19 cellular contexts compared by ENCODE assay signal in genomic region chr7:107029061-107029763, GRCh38. TPM values are rescaled to one million over a fixed set of nuclear protein-coding genes. Genes with fewer than 3 reads are reported as not detected.
A peak's percentile ranks its signal among the peaks of the same experiment; 100 is the strongest.
DNase-seq lines count a peak whose midpoint lies in the region; ATAC-seq, FAIRE-seq and TF ChIP-seq lines count a peak whose summit lies in the region.
"Had no signal": no experiment of that assay in that cellular context is flagged by ENCODE, and none has a peak within 500 bp of the region (broad histone marks: within the 10 kb centered on the region; RNA-seq: fewer than 3 reads in every experiment).

No MANE protein-coding gene starts in this region.

- H3K27ac Mint-ChIP-seq in CD8-positive, alpha-beta memory T cell: no peak overlapping the region
- H3K27ac Mint-ChIP-seq: activated CD8-positive, alpha-beta T cell treated with anti-CD3 and anti-CD28 coated beads, Interleukin-2, amount 10 ng/mL, durations not matched to agents 7 days and 5 days; natural killer cell; stimulated activated effector memory CD8-positive, alpha-beta T cell treated with anti-CD3 and anti-CD28 coated beads, Interleukin-12 subunit alpha, Interleukin-12 subunit beta, amount 100 ng/mL, for 72 hours had no signal

- FAIRE-seq in urothelium cell line (lab: Jason Lieb, UNC): peak; percentile 5
- FAIRE-seq: TTC549 had no signal

- H3K4me3 ChIP-seq in cardiac muscle cell: no peak overlapping the region
- H3K4me3 ChIP-seq in choroid plexus epithelial cell (ENCODE audit: low read depth, low read length): no peak overlapping the region
- no peak overlapping the region for H3K4me3 ChIP-seq in CD8-positive, alpha-beta memory T cell (ENCODE audit: low read length)
- H3K4me3 ChIP-seq: dorsolateral prefrontal cortex, SJCRH30 had no signal

- H3K4me3 Mint-ChIP-seq in CD8-positive, alpha-beta memory T cell: no peak overlapping the region
- H3K4me3 Mint-ChIP-seq: activated CD8-positive, alpha-beta T cell treated with anti-CD3 and anti-CD28 coated beads, Interleukin-2, amount 10 ng/mL, durations not matched to agents 7 days and 5 days; natural killer cell; stimulated activated effector memory CD8-positive, alpha-beta T cell treated with anti-CD3 and anti-CD28 coated beads, Interleukin-12 subunit alpha, Interleukin-12 subunit beta, amount 100 ng/mL, for 72 hours had no signal

- DNase-seq in cardiac muscle cell (ENCODE audit: low read depth in 1 of 2, low spot score in 1 of 2) (no peak), Right ventricle myocardium inferior (ENCODE audit: missing footprints) (no peak), NCI-H2227 (lab: John Stamatoyannopoulos, UW; ENCODE audit: unreplicated experiment) (peak; percentile 33), choroid plexus epithelial cell (ENCODE audit: low read depth) (peak; percentile 34), urothelium cell line (ENCODE audit: low spot score) (no peak)
- no peak for DNase-seq in CD8-positive, alpha-beta memory T cell
- DNase-seq: activated CD8-positive, alpha-beta T cell treated with anti-CD3 and anti-CD28 coated beads, Interleukin-2, amount 10 ng/mL, durations not matched to agents 7 days and 5 days; aorta; DMS53; dorsolateral prefrontal cortex; KBM-7; natural killer cell; NCI-H2029; NCI-H82; SJCRH30 had no signal

- no peaks in the 10 kb centered on the region for H3K36me3 Mint-ChIP-seq in CD8-positive, alpha-beta memory T cell
- H3K36me3 Mint-ChIP-seq: natural killer cell; stimulated activated effector memory CD8-positive, alpha-beta T cell treated with anti-CD3 and anti-CD28 coated beads, Interleukin-12 subunit alpha, Interleukin-12 subunit beta, amount 100 ng/mL, for 72 hours had no signal

- H3K27me3 ChIP-seq in cardiac muscle cell: no peaks in the 10 kb centered on the region
- no peaks in the 10 kb centered on the region for H3K27me3 ChIP-seq in CD8-positive, alpha-beta memory T cell (ENCODE audit: insufficient read depth, low read length, poor library complexity, severe bottlenecking)
- H3K27me3 ChIP-seq: dorsolateral prefrontal cortex, SJCRH30 had no signal

- peaks cover 34% of the 10 kb centered on the region for H3K4me1 ChIP-seq in cardiac muscle cell (ENCODE audit: low read depth)
- no peaks in the 10 kb centered on the region for H3K4me1 ChIP-seq in CD8-positive, alpha-beta memory T cell (ENCODE audit: insufficient read depth, low read length)

- H3K27me3 Mint-ChIP-seq in CD8-positive, alpha-beta memory T cell: no peaks in the 10 kb centered on the region

- no peaks in the 10 kb centered on the region for H3K9me3 ChIP-seq in cardiac muscle cell (ENCODE audit: low read depth)
- no peaks in the 10 kb centered on the region for H3K9me3 ChIP-seq in CD8-positive, alpha-beta memory T cell (ENCODE audit: low read length)
- H3K9me3 ChIP-seq: SJCRH30 had no signal

- intact Hi-C loops in Right ventricle myocardium inferior (cut with DNase I): no loop called here

- no peaks in the 10 kb centered on the region for H3K9me3 Mint-ChIP-seq in CD8-positive, alpha-beta memory T cell
- H3K9me3 Mint-ChIP-seq: natural killer cell; stimulated activated effector memory CD8-positive, alpha-beta T cell treated with anti-CD3 and anti-CD28 coated beads, Interleukin-12 subunit alpha, Interleukin-12 subunit beta, amount 100 ng/mL, for 72 hours had no signal

- H3K36me3 ChIP-seq in cardiac muscle cell: no peaks in the 10 kb centered on the region
- H3K36me3 ChIP-seq in CD8-positive, alpha-beta memory T cell (ENCODE audit: insufficient read depth, low read length): no peaks in the 10 kb centered on the region
- H3K36me3 ChIP-seq: SJCRH30 had no signal

- CTCF ChIA-PET in CD8-positive, alpha-beta memory T cell (lab: Charles Lee): interaction anchor here (1.3 kb wide), 1 partner anchor 17 kb away, joined by 4 read pairs; no protein-coding TSS in a partner anchor

- H3K27ac ChIP-seq in cardiac muscle cell: peak overlapping the region; percentile 84
- H3K27ac ChIP-seq in CD8-positive, alpha-beta memory T cell (ENCODE audit: low read depth, low read length): no peak overlapping the region
- H3K27ac ChIP-seq: dorsolateral prefrontal cortex, SJCRH30 had no signal

- no peaks in the 10 kb centered on the region for H3K4me1 Mint-ChIP-seq in CD8-positive, alpha-beta memory T cell
- H3K4me1 Mint-ChIP-seq: natural killer cell; stimulated activated effector memory CD8-positive, alpha-beta T cell treated with anti-CD3 and anti-CD28 coated beads, Interleukin-12 subunit alpha, Interleukin-12 subunit beta, amount 100 ng/mL, for 72 hours had no signal

- TF ChIP-seq CTCF in cardiac muscle cell (IDR thresholded peaks at IDR 0.05; ENCODE audit: low read depth, low read length) (no peak), choroid plexus epithelial cell (conservative IDR thresholded peaks at IDR 0.05; ENCODE audit: low read depth, low read length) (no peak)

- ATAC-seq in Right ventricle myocardium inferior: no peak
- no peak for ATAC-seq in HG02571 (IDR thresholded peaks at IDR 0.05; ENCODE audit: unreplicated experiment)
- ATAC-seq in HG03139 (IDR thresholded peaks at IDR 0.05; ENCODE audit: unreplicated experiment): no peak
- ATAC-seq: activated CD8-positive, alpha-beta T cell treated with anti-CD3 and anti-CD28 coated beads, Interleukin-2, amount 10 ng/mL, durations not matched to agents 7 days and 5 days; natural killer cell; stimulated activated effector memory CD8-positive, alpha-beta T cell treated with anti-CD3 and anti-CD28 coated beads, Interleukin-12 subunit alpha, Interleukin-12 subunit beta, amount 100 ng/mL, for 72 hours had no signal

- POLR2A ChIA-PET in CD8-positive, alpha-beta memory T cell (lab: Charles Lee): no interaction called here

RNA-seq across cellular contexts. Expression of gene PRKAR2B, which starts 15.3 kb away (rescaled TPM):
- total RNA-seq in cardiac muscle cell (42.3 and 56.3 TPM in 2 replicates), Right ventricle myocardium inferior (23.2 TPM)
- polyA plus RNA-seq in cardiac muscle cell: 70.4 and 75.7 TPM in 2 replicates
- total RNA-seq in CD8-positive, alpha-beta memory T cell: 1 to 10 TPM; 1.1 to 1.2 TPM
- 0.93 TPM for polyA plus RNA-seq in CD8-positive, alpha-beta memory T cell

Comparison
In these comparisons a context has a peak if more than half of its experiments do, and no peak if none do; other contexts are left out.
1. DNase-seq: peak in NCI-H2227 (single experiment) and choroid plexus epithelial cell (single experiment); none in cardiac muscle cell (0 of 2), Right ventricle myocardium inferior (single experiment), urothelium cell line (single experiment) and CD8-positive, alpha-beta memory T cell (0 of 5).
2. RNA of gene PRKAR2B, which starts 15.3 kb away (total RNA-seq): 42.3 to 56.3 TPM in cardiac muscle cell and 23.2 TPM in Right ventricle myocardium inferior (single experiment); 1.1 to 1.2 TPM in CD8-positive, alpha-beta memory T cell; every median in the first group is over 10 times any median in the second.